Comparison of ENCODE assay signal across 8 cellular contexts in the genomic region with DNA sequence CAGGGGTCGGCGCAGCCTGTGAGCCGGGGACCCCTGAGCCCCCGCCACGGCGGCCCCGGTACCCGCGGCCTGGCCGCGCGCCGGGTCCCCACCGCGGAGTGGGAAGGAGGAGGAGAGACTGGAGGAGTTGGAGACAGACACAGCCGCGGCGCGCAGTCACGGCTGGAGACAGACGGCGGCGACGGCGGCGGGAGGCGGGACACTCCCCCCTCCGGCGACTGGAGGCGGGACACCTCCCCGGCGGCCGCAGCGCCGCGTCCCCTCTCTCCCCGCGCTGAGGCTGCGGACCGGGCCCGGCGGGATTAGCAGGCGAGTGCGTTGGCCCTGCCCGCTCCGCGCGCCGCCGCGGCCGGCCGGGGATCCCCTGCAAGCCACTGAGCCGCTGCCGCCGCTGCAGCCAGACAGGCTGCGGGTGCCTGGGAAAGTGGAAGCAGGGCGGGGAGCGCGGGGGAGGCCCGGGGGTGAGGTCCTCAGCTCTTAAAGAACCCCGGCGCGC.
DNase-seq lines count a peak whose midpoint lies in the region; ATAC-seq lines count a peak whose summit lies in the region.

No MANE protein-coding gene starts in this region.

- no peaks in the 10 kb centered on the region for H3K9me3 ChIP-seq in iPS-20b (ENCODE audit: insufficient read depth, low read depth, low read length)

- H3K4me3 ChIP-seq in iPS-20b (ENCODE audit: low read length): peak overlapping the region; percentile 66; the same call in 1 of the 2 replicates
- H3K4me3 ChIP-seq in skin epidermis: peak overlapping the region; percentile 42 to 70 (median 67)

- DNase-seq in ELR (ENCODE audit: low read depth) (peak; percentile 23), T-helper 1 cell (peak; percentile 35 to 61 (median 48)), astrocyte of the hippocampus (ENCODE audit: low read depth, low spot score) (peak; percentile 74), epidermal melanocyte (ENCODE audit: insufficient read length, low spot score) (no peak), NCI-H1694 (lab: John Stamatoyannopoulos, UW) (no peak)

- peaks cover 60% of the 10 kb centered on the region for H3K27me3 ChIP-seq in iPS-20b (ENCODE audit: insufficient read depth, low read length)

- H3K27ac ChIP-seq in iPS-20b (ENCODE audit: low read length): no peak overlapping the region
- peak overlapping the region in 20 of 21 experiments; percentile 23 to 91 (median 74) for H3K27ac ChIP-seq in skin epidermis

- no peaks in the 10 kb centered on the region for H3K36me3 ChIP-seq in iPS-20b (ENCODE audit: insufficient read depth, low read depth, low read length)

- ATAC-seq in HG02798 (IDR thresholded peaks at IDR 0.05; ENCODE audit: poor library complexity, unreplicated experiment): peak; percentile 43

- no peak overlapping the region for H3K9ac ChIP-seq in iPS-20b (ENCODE audit: low read depth, low read length)

- peaks cover 8% of the 10 kb centered on the region for H3K4me1 ChIP-seq in iPS-20b (ENCODE audit: insufficient read depth, low read length)

Comparison
In these comparisons a context has a peak if more than half of its experiments do, and no peak if none do; other contexts are left out.
1. DNase-seq: peak in ELR (single experiment), T-helper 1 cell (5 of 5) and astrocyte of the hippocampus (single experiment); none in epidermal melanocyte (single experiment) and NCI-H1694 (single experiment).